11 cellular contexts compared by ENCODE assay signal in the genomic region with DNA sequence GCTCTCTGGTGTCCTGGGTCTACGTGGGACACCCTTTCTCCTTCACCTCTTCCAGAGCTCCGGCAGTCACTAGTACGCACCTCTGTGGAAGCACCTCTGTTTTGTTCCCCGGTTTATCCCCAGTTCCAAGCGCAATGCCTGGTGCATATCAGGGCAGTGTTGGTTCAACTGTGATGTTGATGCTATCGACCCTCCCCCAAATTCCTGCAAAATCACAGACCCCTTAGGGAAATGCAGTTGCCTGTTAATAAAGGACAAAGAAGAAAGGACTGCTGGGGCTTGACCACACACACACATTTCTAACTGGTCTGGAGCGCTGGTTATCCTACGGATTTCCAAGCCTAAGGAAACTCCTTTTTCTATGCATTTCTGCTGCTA. TPM values are rescaled to one million over a fixed set of nuclear protein-coding genes. Genes with fewer than 3 reads are reported as not detected.
DNase-seq lines count a peak whose midpoint lies in the region; ATAC-seq, FAIRE-seq and TF ChIP-seq lines count a peak whose summit lies in the region.
"Had no signal": no experiment of that assay in that cellular context is flagged by ENCODE, and none has a peak within 500 bp of the region (broad histone marks: within the 10 kb centered on the region; RNA-seq: fewer than 3 reads in every experiment).

No MANE protein-coding gene starts in this region.

- H3K9ac ChIP-seq in OCI-LY3 (ENCODE audit: low read length) (peak overlapping the region; percentile 45), endothelial cell of umbilical vein (replicated peaks; ENCODE audit: extremely low read depth, insufficient read depth, low read length) (no peak overlapping the region)

- dilution Hi-C loops in endothelial cell of umbilical vein (cut with MboI; ENCODE audit: extremely low pct_ligation_motif_present, low sequenced_read_pairs): no loop called here

- H3K36me3 ChIP-seq in OCI-LY3 (replicated peaks; ENCODE audit: low read depth, low read length) (no peaks in the 10 kb centered on the region), endothelial cell of umbilical vein (ENCODE audit: control insufficient read depth in 2 of 2, extremely low read depth in 1 of 2, insufficient read depth in 2 of 2, low read length in 2 of 2) (no peaks in the 10 kb centered on the region), osteoblast (ENCODE audit: insufficient read depth, low read length) (no peaks in the 10 kb centered on the region)

- no peak for TF ChIP-seq POLR2A in endothelial cell of umbilical vein (IDR thresholded peaks at IDR 0.05; ENCODE audit: low read depth, low read length)

- H3K9me3 ChIP-seq in OCI-LY3 (ENCODE audit: insufficient read depth, low read length) (no peaks in the 10 kb centered on the region), endothelial cell of umbilical vein (replicated peaks; ENCODE audit: control insufficient read depth, insufficient read depth, low read length) (no peaks in the 10 kb centered on the region), osteoblast (ENCODE audit: low read depth, low read length) (no peaks in the 10 kb centered on the region)

- peak; percentile 56 for DNase-seq in ELF-1 (ENCODE audit: low read depth, low spot score)
- DNase-seq in endothelial cell of umbilical vein (ENCODE audit: low read depth, low spot score): no peak
- DNase-seq in osteoblast (ENCODE audit: insufficient read length, low spot score, missing footprints): no peak
- DNase-seq in NCI-H2029 (lab: John Stamatoyannopoulos, UW): no peak
- no peak for DNase-seq in NCI-H748 (lab: John Stamatoyannopoulos, UW; ENCODE audit: unreplicated experiment)

- no peak for TF ChIP-seq CTCF in OCI-LY3 (IDR thresholded peaks at IDR 0.05; ENCODE audit: low read depth, low read length)
- TF ChIP-seq CTCF in endothelial cell of umbilical vein (IDR thresholded peaks at IDR 0.05; ENCODE audit: extremely low read depth in 1 of 2, insufficient read depth in 1 of 2, low read depth in 1 of 2, low read length in 2 of 2): no peak
- no peak for TF ChIP-seq CTCF in osteoblast (IDR thresholded peaks at IDR 0.05; ENCODE audit: extremely low read depth, low read depth, low read length)

- H3K9me1 ChIP-seq in endothelial cell of umbilical vein (replicated peaks; ENCODE audit: control insufficient read depth, extremely low read depth, insufficient read depth, low read length): no peaks in the 10 kb centered on the region

- no peak overlapping the region for H3K27ac ChIP-seq in OCI-LY3 (ENCODE audit: low read length)
- no peak overlapping the region for H3K27ac ChIP-seq in endothelial cell of umbilical vein (ENCODE audit: insufficient read depth, low read depth, low read length)
- no peak overlapping the region for H3K27ac ChIP-seq in osteoblast (ENCODE audit: low read depth, low read length)

- CTCF ChIA-PET in endothelial cell of umbilical vein (lab: Charles Lee): no interaction called here

- H3K4me1 ChIP-seq in OCI-LY3 (ENCODE audit: low read length): peaks cover 32% of the 10 kb centered on the region
- peaks cover 7% of the 10 kb centered on the region for H3K4me1 ChIP-seq in endothelial cell of umbilical vein (ENCODE audit: control insufficient read depth, extremely low read depth, insufficient read depth, low read length)
- H3K4me1 ChIP-seq in osteoblast (ENCODE audit: insufficient read depth, low read length): no peaks in the 10 kb centered on the region

- no peaks in the 10 kb centered on the region for H3K79me2 ChIP-seq in OCI-LY3 (ENCODE audit: low read length)
- H3K79me2 ChIP-seq in endothelial cell of umbilical vein (ENCODE audit: control insufficient read depth, insufficient read depth, low read length): no peaks in the 10 kb centered on the region
- H3K79me2 ChIP-seq in osteoblast (ENCODE audit: insufficient read depth, low read length): no peaks in the 10 kb centered on the region

- POLR2A ChIA-PET in endothelial cell of umbilical vein (lab: Charles Lee): no interaction called here

- H3K27me3 ChIP-seq in OCI-LY3 (ENCODE audit: low read depth, low read length) (peaks cover 31% of the 10 kb centered on the region), endothelial cell of umbilical vein (ENCODE audit: control insufficient read depth in 2 of 2, insufficient read depth in 2 of 2, low read length in 2 of 2) (peaks cover 36 to 62% of the 10 kb centered on the region in 2 experiments), osteoblast (ENCODE audit: insufficient read depth, low read length) (peaks cover 39% of the 10 kb centered on the region)

- H2AFZ ChIP-seq in OCI-LY3 (ENCODE audit: low read depth, low read length) (peak overlapping the region; percentile 59; the same call in 1 of the 2 replicates), endothelial cell of umbilical vein (ENCODE audit: low read depth, low read length) (peak overlapping the region; percentile 48), osteoblast (ENCODE audit: low read length) (no peak overlapping the region)

- BruUV-seq in endothelial cell of umbilical vein (replicated peaks; lab: Mats Ljungman, UMichigan): no TSS peak

- H3K4me2 ChIP-seq in OCI-LY3 (ENCODE audit: low read length) (peak overlapping the region; percentile 72), endothelial cell of umbilical vein (ENCODE audit: insufficient read depth, low read length) (peak overlapping the region; percentile 64), osteoblast (ENCODE audit: insufficient read depth, low read length) (peak overlapping the region; percentile 57)

- H3K4me3 ChIP-seq in OCI-LY3 (ENCODE audit: low read length): peak overlapping the region; percentile 74
- peak overlapping the region in 1 of 3 experiments; percentile 32 for H3K4me3 ChIP-seq in endothelial cell of umbilical vein (replicated peaks in 1 of 3; ENCODE audit: insufficient read depth in 1 of 3, low read depth in 1 of 3, low read length in 3 of 3)
- H3K4me3 ChIP-seq in osteoblast (ENCODE audit: insufficient read depth, low read length): peak overlapping the region; percentile 37

- FAIRE-seq in endothelial cell of umbilical vein (lab: Jason Lieb, UNC): no peak
- FAIRE-seq: GM18507 had no signal

- intact Hi-C loops in endothelial cell of umbilical vein (cut with micrococcal nuclease): no loop called here

- no peaks in the 10 kb centered on the region for H4K20me1 ChIP-seq in OCI-LY3 (ENCODE audit: insufficient read depth, low read length)
- H4K20me1 ChIP-seq in endothelial cell of umbilical vein (replicated peaks; ENCODE audit: control insufficient read depth, extremely low read depth, insufficient read depth, low read length): no peaks in the 10 kb centered on the region
- no peaks in the 10 kb centered on the region for H4K20me1 ChIP-seq in osteoblast (ENCODE audit: insufficient read depth, low read length)

- ATAC-seq in HG03442 (IDR thresholded peaks at IDR 0.05; ENCODE audit: unreplicated experiment) (no peak), GM18867 (IDR thresholded peaks at IDR 0.05; ENCODE audit: unreplicated experiment) (no peak)

TF ChIP-seq in endothelial cell of umbilical vein, 7 proteins besides CTCF, POLR2A, EP300 and RAD21:
- TF ChIP-seq EZH2 (IDR thresholded peaks at IDR 0.05; ENCODE audit: borderline replicate concordance, low read depth, low read length, severe bottlenecking): no peak
- TF ChIP-seq FOS (IDR thresholded peaks at IDR 0.05; ENCODE audit: borderline replicate concordance, insufficient read depth, low read length): no peak
- TF ChIP-seq, protein P1, sequence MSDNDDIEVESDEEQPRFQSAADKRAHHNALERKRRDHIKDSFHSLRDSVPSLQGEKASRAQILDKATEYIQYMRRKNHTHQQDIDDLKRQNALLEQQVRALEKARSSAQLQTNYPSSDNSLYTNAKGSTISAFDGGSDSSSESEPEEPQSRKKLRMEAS (IDR thresholded peaks at IDR 0.05; ENCODE audit: insufficient read depth, insufficient read length): no peak
- no peak for TF ChIP-seq GATA2 (IDR thresholded peaks at IDR 0.05; ENCODE audit: insufficient read depth, insufficient read length, low read depth, low read length)
- TF ChIP-seq MYC (IDR thresholded peaks at IDR 0.05; ENCODE audit: low read depth, low read length): no peak
- no peak for TF ChIP-seq POLR2AphosphoS5 (IDR thresholded peaks at IDR 0.05; ENCODE audit: insufficient read depth, low read depth, low read length)
- no peak for TF ChIP-seq JUN (IDR thresholded peaks at IDR 0.05; ENCODE audit: borderline replicate concordance, insufficient read depth, insufficient read length, low read depth)

RNA-seq across cellular contexts. Expression of a gene that starts 0.5 kb away (rescaled TPM):
- total RNA-seq in endothelial cell of umbilical vein (3.7 TPM in 1 of 2 replicates, not detected in the other), osteoblast (not detected in 2 replicates)
- 1.4 and 1.6 TPM in 2 replicates for polyA plus RNA-seq in endothelial cell of umbilical vein
- 1.2 and 1.5 TPM in 2 replicates for polyA plus RNA-seq in endothelial cell of umbilical vein (2011; cell fraction: cytosol; rRNA removed)
- 0.49 and 0.87 TPM in 2 replicates for polyA plus RNA-seq in endothelial cell of umbilical vein (2011; cell fraction: nucleus; rRNA removed)
- polyA plus RNA-seq in endothelial cell of umbilical vein (2012): not detected in 2 replicates
- 2.2 and 2.3 TPM in 2 replicates for polyA minus RNA-seq in endothelial cell of umbilical vein
- polyA minus RNA-seq in endothelial cell of umbilical vein (2011; cell fraction: cytosol; rRNA and poly(A)+ RNA removed): not detected
- not detected in 2 replicates for polyA minus RNA-seq in endothelial cell of umbilical vein (2011; cell fraction: nucleus; rRNA and poly(A)+ RNA removed)
- total RNA-seq: skeletal muscle tissue had no signal

RNA-seq across cellular contexts. Expression of a gene that starts 44.6 kb away (rescaled TPM):
- total RNA-seq in endothelial cell of umbilical vein (not detected in 2 replicates), osteoblast (not detected in 2 replicates)
- not detected in 2 replicates for polyA plus RNA-seq in endothelial cell of umbilical vein
- polyA plus RNA-seq in endothelial cell of umbilical vein (2011; cell fraction: cytosol; rRNA removed): not detected in 2 replicates
- polyA plus RNA-seq in endothelial cell of umbilical vein (2011; cell fraction: nucleus; rRNA removed): not detected in 2 replicates
- polyA plus RNA-seq in endothelial cell of umbilical vein (2012): not detected in 2 replicates
- not detected in 2 replicates for polyA minus RNA-seq in endothelial cell of umbilical vein
- not detected for polyA minus RNA-seq in endothelial cell of umbilical vein (2011; cell fraction: cytosol; rRNA and poly(A)+ RNA removed)
- not detected in 2 replicates for polyA minus RNA-seq in endothelial cell of umbilical vein (2011; cell fraction: nucleus; rRNA and poly(A)+ RNA removed)
- total RNA-seq: RPMI7951, skeletal muscle tissue had no signal
